15 cellular contexts compared by ENCODE assay signal in genomic region chr16:11683140-11683539, GRCh38. TPM values are rescaled to one million over a fixed set of nuclear protein-coding genes. Genes with fewer than 3 reads are reported as not detected.
DNase-seq lines count a peak whose midpoint lies in the region; ATAC-seq, FAIRE-seq and TF ChIP-seq lines count a peak whose summit lies in the region.
"Had no signal": no experiment of that assay in that cellular context is flagged by ENCODE, and none has a peak within 500 bp of the region (broad histone marks: within the 10 kb centered on the region; RNA-seq: fewer than 3 reads in every experiment).

No MANE protein-coding gene starts in this region.

- no peak overlapping the region for H3K18ac ChIP-seq in H1 (ENCODE audit: extremely low read depth, low read length)

- peak overlapping the region; percentile 57 for H3K4me2 ChIP-seq in OCI-LY1 (ENCODE audit: low read length)
- no peak overlapping the region for H3K4me2 ChIP-seq in H1 (ENCODE audit: insufficient read depth in 1 of 2, low read depth in 2 of 2, low read length in 2 of 2)

- H3K4me3 ChIP-seq in OCI-LY1 (ENCODE audit: low read depth, low read length, poor library complexity, severe bottlenecking), result peak overlapping the region; percentile 1
- no peak overlapping the region for H3K4me3 ChIP-seq in H1 (ENCODE audit: extremely low read depth in 1 of 4, insufficient read depth in 2 of 4, low read depth in 3 of 4, low read length in 4 of 4)
- no peak overlapping the region for H3K4me3 ChIP-seq in psoas muscle
- H3K4me3 ChIP-seq: SK-N-MC had no signal

- peaks cover 96% of the 10 kb centered on the region for H3K36me3 Mint-ChIP-seq in CD4-positive, alpha-beta T cell (ENCODE audit: low read depth)

- no peak for TF ChIP-seq CTCF in CD4-positive, alpha-beta T cell (IDR thresholded peaks at IDR 0.05)
- no peak for TF ChIP-seq CTCF in OCI-LY1 (IDR thresholded peaks at IDR 0.05; ENCODE audit: low read length)
- TF ChIP-seq CTCF in H1 (IDR thresholded peaks at IDR 0.05; ENCODE audit: control extremely low read depth in 1 of 3, insufficient read depth in 1 of 3, low read depth in 1 of 3, low read length in 3 of 3), result no peak
- TF ChIP-seq CTCF in psoas muscle (IDR thresholded peaks at IDR 0.05), result no peak

- peak overlapping the region; percentile 3 for H3K9ac ChIP-seq in OCI-LY1 (ENCODE audit: low read length)
- no peak overlapping the region for H3K9ac ChIP-seq in H1 (replicated peaks in 1 of 4; ENCODE audit: extremely low read depth in 1 of 4, low read depth in 3 of 4, low read length in 3 of 4)

- H3K9me3 ChIP-seq in CD4-positive, alpha-beta T cell (ENCODE audit: control insufficient read depth, low read length), result no peaks in the 10 kb centered on the region
- H3K9me3 ChIP-seq in OCI-LY1 (ENCODE audit: low read length) (no peaks in the 10 kb centered on the region), H1 (ENCODE audit: insufficient read depth in 2 of 2, low read depth in 1 of 2, low read length in 1 of 2) (no peaks in the 10 kb centered on the region), psoas muscle (no peaks in the 10 kb centered on the region)

- POLR2A ChIA-PET in CD4-positive, alpha-beta T cell (lab: Charles Lee), result interaction anchor here (0.6 to 0.7 kb wide), 2 partner anchors 18 to 110 kb away, joined by 3 read pairs; no protein-coding TSS in a partner anchor
- POLR2A ChIA-PET in H1 (lab: Charles Lee; ENCODE audit: partially characterized antibody), result interaction anchor here (0.6 to 2.6 kb wide), 4 partner anchors 10 to 68 kb away, joined by 3 to 6 read pairs (median 4); no protein-coding TSS in a partner anchor

- peaks cover 26% of the 10 kb centered on the region for H3F3A ChIP-seq in OCI-LY1 (ENCODE audit: insufficient read depth, low read length)

- ATAC-seq in CD4-positive, alpha-beta T cell (ENCODE audit: poor library complexity), result no peak
- ATAC-seq in psoas muscle, result no peak
- no peak for ATAC-seq in GM18517 (IDR thresholded peaks at IDR 0.05; ENCODE audit: unreplicated experiment)
- no peak for ATAC-seq in sciatic nerve
- ATAC-seq in HG03025 (IDR thresholded peaks at IDR 0.05; ENCODE audit: low FRiP score, unreplicated experiment), result no peak

- CTCF ChIA-PET in CD4-positive, alpha-beta T cell (lab: Charles Lee), result interaction anchor here (0.7 kb wide), 1 partner anchor 327 kb away, joined by 3 read pairs; no protein-coding TSS in a partner anchor
- CTCF ChIA-PET in H1 (lab: Charles Lee; ENCODE audit: partially characterized antibody), result interaction anchor here (0.6 to 0.8 kb wide), 3 partner anchors 14 to 116 kb away, joined by 3 read pairs; no protein-coding TSS in a partner anchor

- H3K79me2 ChIP-seq in OCI-LY1 (ENCODE audit: insufficient read depth, low read length), result no peaks in the 10 kb centered on the region
- H3K79me2 ChIP-seq in H1 (ENCODE audit: control insufficient read depth in 1 of 2, insufficient read depth in 2 of 2, low read length in 2 of 2), result no peaks in the 10 kb centered on the region

- H3K27ac Mint-ChIP-seq in CD4-positive, alpha-beta T cell, result peak overlapping the region; percentile 50

- TF ChIP-seq EP300 in H1 (IDR thresholded peaks at IDR 0.05; ENCODE audit: borderline replicate concordance in 1 of 2, low read depth in 2 of 2, low read length in 2 of 2), result no peak

- TF ChIP-seq POLR2A in H1 (IDR thresholded peaks at IDR 0.05; ENCODE audit: control extremely low read depth in 1 of 2, low read depth in 2 of 2, low read length in 2 of 2), result no peak

- no peaks in the 10 kb centered on the region for H3K27me3 Mint-ChIP-seq in CD4-positive, alpha-beta T cell

- no peak overlapping the region for H2AK5ac ChIP-seq in H1 (ENCODE audit: low read depth, low read length)

- peaks cover 58% of the 10 kb centered on the region for H3K4me1 Mint-ChIP-seq in CD4-positive, alpha-beta T cell (ENCODE audit: low read depth)

- H3K9me3 Mint-ChIP-seq in CD4-positive, alpha-beta T cell, result no peaks in the 10 kb centered on the region
- H3K9me3 Mint-ChIP-seq: H9 had no signal

- no peaks in the 10 kb centered on the region for H3K27me3 ChIP-seq in CD4-positive, alpha-beta T cell (ENCODE audit: control insufficient read depth, insufficient read depth, low read length)
- no peaks in the 10 kb centered on the region for H3K27me3 ChIP-seq in OCI-LY1 (ENCODE audit: insufficient read depth, low read length)
- H3K27me3 ChIP-seq in H1 (replicated peaks in 1 of 4; ENCODE audit: control insufficient read depth in 3 of 4, extremely low read depth in 1 of 4, insufficient read depth in 3 of 4, low read length in 3 of 4), result no peaks in the 10 kb centered on the region
- H3K27me3 ChIP-seq in psoas muscle (ENCODE audit: insufficient read depth in 3 of 3, low read length in 2 of 3), result no peaks in the 10 kb centered on the region

- no peaks in the 10 kb centered on the region for H4K20me1 ChIP-seq in OCI-LY1 (ENCODE audit: insufficient read depth, low read length)
- H4K20me1 ChIP-seq in H1 (replicated peaks in 1 of 2; ENCODE audit: control insufficient read depth in 1 of 2, insufficient read depth in 2 of 2, low read length in 2 of 2), result peaks cover 0 to 8% of the 10 kb centered on the region in 2 experiments

- 93% methylated on average over 11 of the region's 11 CpGs; no CpG with 5 or more reads in 1 of the 2 experiments for WGBS in H1 (ENCODE audit: extremely low coverage in 1 of 2, insufficient coverage in 1 of 2, insufficient read length in 1 of 2, insufficient replicate concordance in 2 of 2, low coverage in 1 of 2, low lambda C conversion rate in 2 of 2, missing lambda C conversion rate in 1 of 2), 2 experiments
- 55 to 61% (median 59%) methylated on average over 11 of the region's 11 CpGs for WGBS in psoas muscle, 3 donors

- no peak overlapping the region for H3K56ac ChIP-seq in H1 (replicated peaks; ENCODE audit: insufficient read length, low read depth, low read length)

- H2BK15ac ChIP-seq in H1 (ENCODE audit: low read length), result no peak overlapping the region

- peaks cover 7% of the 10 kb centered on the region for H3K79me1 ChIP-seq in H1 (ENCODE audit: low read depth, low read length)

- no peak overlapping the region for H3K4ac ChIP-seq in H1 (replicated peaks; ENCODE audit: insufficient read length, low read depth, low read length)

- no peak overlapping the region for H3K4me3 Mint-ChIP-seq in CD4-positive, alpha-beta T cell
- H3K4me3 Mint-ChIP-seq: H9 had no signal

- intact Hi-C loops in CD4-positive, alpha-beta T cell (cut with DNase I, micrococcal nuclease), result no loop called here
- intact Hi-C loops in psoas muscle (cut with DNase I) (no loop called here), sciatic nerve (cut with DNase I) (no loop called here)

- H2BK12ac ChIP-seq in H1 (ENCODE audit: low read depth, low read length), result no peak overlapping the region

- H3K23me2 ChIP-seq in H1 (ENCODE audit: low read depth, low read length), result no peaks in the 10 kb centered on the region

- peaks cover 66% of the 10 kb centered on the region for H3K36me3 ChIP-seq in OCI-LY1 (ENCODE audit: insufficient read depth, low read length)
- peaks cover 3 to 24% (median 9%) of the 10 kb centered on the region in 4 experiments; a peak in 5 of 8 replicates for H3K36me3 ChIP-seq in H1 (ENCODE audit: control insufficient read depth in 2 of 4, insufficient read depth in 4 of 4, low read length in 3 of 4)
- H3K36me3 ChIP-seq in psoas muscle (ENCODE audit: insufficient read depth in 1 of 2, low read depth in 1 of 2), result peaks cover 13 to 74% of the 10 kb centered on the region in 2 donors

- no peak overlapping the region for H2BK120ac ChIP-seq in H1 (replicated peaks; ENCODE audit: low read depth, low read length)

- TF ChIP-seq RAD21 in H1 (IDR thresholded peaks at IDR 0.05 in 1 of 2, conservative IDR thresholded peaks at IDR 0.05 in 1 of 2; ENCODE audit: low read depth in 2 of 2, low read length in 2 of 2), result no peak

- peaks cover 99% of the 10 kb centered on the region for H3K4me1 ChIP-seq in OCI-LY1 (ENCODE audit: insufficient read depth, low read length, severe bottlenecking)
- H3K4me1 ChIP-seq in H1 (replicated peaks in 1 of 4; ENCODE audit: control insufficient read depth in 3 of 4, insufficient read depth in 4 of 4, low read length in 3 of 4), result peaks cover 0 to 2% (median 0%) of the 10 kb centered on the region in 4 experiments; a peak in 1 of 7 replicates
- peaks cover 82% of the 10 kb centered on the region for H3K4me1 ChIP-seq in psoas muscle

- no peak overlapping the region for H4K91ac ChIP-seq in H1 (replicated peaks; ENCODE audit: insufficient read length, low read length)

- FAIRE-seq in H1 (lab: Jason Lieb, UNC), result no peak

- no peak overlapping the region for H2BK20ac ChIP-seq in H1 (ENCODE audit: low read length)

- no peaks in the 10 kb centered on the region for H3K9me2 ChIP-seq in OCI-LY1 (ENCODE audit: low read depth, low read length)

- DNase-seq in CD4-positive, alpha-beta T cell, result no peak
- DNase-seq in H1 (ENCODE audit: low read depth in 1 of 2, low spot score in 2 of 2) (no peak), psoas muscle (no peak), sciatic nerve (ENCODE audit: low spot score) (no peak)
- no peak for DNase-seq in stimulated activated CD4-positive, alpha-beta T cell treated with anti-CD3 and anti-CD28 coated beads, Interleukin-4, amount 100 ng/mL, for 24 hours
- DNase-seq: activated CD4-positive, alpha-beta T cell treated with anti-CD3 and anti-CD28 coated beads, Interleukin-2, amount 50 U/mL, for 1 hour; COR-L47; H9; NCI-H1105 treated with DMSO at 0.1 percent for 48 hours; NCI-H524 treated with DMSO at 0.1 percent for 48 hours; stimulated activated CD4-positive, alpha-beta T cell treated with anti-CD3 and anti-CD28 coated beads, Interleukin-4, amount 100 ng/mL, for 4 hours had no signal

- H2BK5ac ChIP-seq in H1 (ENCODE audit: low read depth, low read length), result no peak overlapping the region

- no peak overlapping the region for H2AFZ ChIP-seq in OCI-LY1 (ENCODE audit: low read length)
- H2AFZ ChIP-seq in H1 (ENCODE audit: low read length), result no peak overlapping the region

- H4K5ac ChIP-seq in H1 (ENCODE audit: insufficient read length, low read depth, low read length), result no peak overlapping the region

- no peak overlapping the region for H3K27ac ChIP-seq in CD4-positive, alpha-beta T cell (ENCODE audit: low read depth, low read length)
- H3K27ac ChIP-seq in OCI-LY1 (ENCODE audit: low read depth, low read length, poor library complexity, severe bottlenecking) (peak overlapping the region; percentile 96), H1 (ENCODE audit: low read depth, low read length) (no peak overlapping the region), psoas muscle (peak overlapping the region; percentile 91)
- H3K27ac ChIP-seq: SK-N-MC had no signal

- H3K23ac ChIP-seq in H1 (ENCODE audit: insufficient read length), result no peak overlapping the region

- no peak overlapping the region for H3K14ac ChIP-seq in H1 (ENCODE audit: insufficient read length)

- H4K8ac ChIP-seq in H1 (ENCODE audit: extremely low read depth, insufficient read depth, low read length), result peak overlapping the region; percentile 57; the same call in 1 of the 2 replicates

RNA-seq across cellular contexts. Expression of gene SNN, which starts 14.9 kb away (rescaled TPM):
- 10 to 100 TPM; 76.3 to 79.7 TPM for total RNA-seq in CD4-positive, alpha-beta T cell
- 60.6 and 66.9 TPM in 2 replicates for total RNA-seq in H1 (2021; fragmentation: NEBNext Ultra II Directional; extraction: Animal tissue kit (Norgen Biotek cat#: 25700))
- 37.4 and 53.4 TPM in 2 replicates for polyA plus RNA-seq in H1 (2011; rRNA removed)
- polyA plus RNA-seq in H1 (2011; cell fraction: cytosol; rRNA removed), result 52.8 TPM
- 43.9 TPM for polyA plus RNA-seq in H1 (2011; cell fraction: nucleus; rRNA removed)
- polyA plus RNA-seq in H1 (2012, experiment 1 of 2), result 51.0 to 60.1 TPM (median 55.9 TPM) in 4 replicates
- polyA plus RNA-seq in H1 (2012, experiment 2 of 2), result 48.7 TPM
- polyA plus RNA-seq in H1 (2013, experiment 1 of 2), result 34.2 TPM
- 39.2 TPM for polyA plus RNA-seq in H1 (2013, experiment 2 of 2)
- 33.4 and 34.6 TPM in 2 replicates for polyA minus RNA-seq in H1 (2011; rRNA and poly(A)+ RNA removed)
- polyA minus RNA-seq in H1 (2011; cell fraction: cytosol; rRNA and poly(A)+ RNA removed), result 23.3 TPM
- polyA minus RNA-seq in H1 (2011; cell fraction: nucleus; rRNA and poly(A)+ RNA removed), result 24.7 TPM
- total RNA-seq in psoas muscle, result 100 to 1,000 TPM in 2 of 4 donors, 10 to 100 TPM in 2; 30.3 to 113 (median 83.8) TPM
- 100 to 1,000 TPM in 2 of 3 donors, 10 to 100 TPM in 1; 56.9 to 152 (median 107) TPM for polyA plus RNA-seq in psoas muscle
- total RNA-seq in sciatic nerve, result 40.0 TPM

RNA-seq across cellular contexts. Expression of gene TXNDC11, which starts 59.5 kb away (rescaled TPM):
- total RNA-seq in CD4-positive, alpha-beta T cell, result 100 to 1,000 TPM; 111 to 112 TPM
- total RNA-seq in H1 (2021; fragmentation: NEBNext Ultra II Directional; extraction: Animal tissue kit (Norgen Biotek cat#: 25700)), result 12.6 and 13.8 TPM in 2 replicates
- polyA plus RNA-seq in H1 (2011; rRNA removed) (11.5 and 13.5 TPM in 2 replicates), psoas muscle (10 to 100 TPM; 38.8 to 49.1 (median 40.5) TPM)
- polyA plus RNA-seq in H1 (2011; cell fraction: cytosol; rRNA removed), result 13.4 TPM
- 11.1 TPM for polyA plus RNA-seq in H1 (2011; cell fraction: nucleus; rRNA removed)
- polyA plus RNA-seq in H1 (2012, experiment 1 of 2), result 7.2 to 9.7 TPM (median 8.2 TPM) in 4 replicates
- 4.9 TPM for polyA plus RNA-seq in H1 (2012, experiment 2 of 2)
- 14.2 TPM for polyA plus RNA-seq in H1 (2013, experiment 1 of 2)
- polyA plus RNA-seq in H1 (2013, experiment 2 of 2), result 16.1 TPM
- 11.1 and 11.2 TPM in 2 replicates for polyA minus RNA-seq in H1 (2011; rRNA and poly(A)+ RNA removed)
- polyA minus RNA-seq in H1 (2011; cell fraction: cytosol; rRNA and poly(A)+ RNA removed), result 7.6 TPM
- 6.5 TPM for polyA minus RNA-seq in H1 (2011; cell fraction: nucleus; rRNA and poly(A)+ RNA removed)
- total RNA-seq in psoas muscle (10 to 100 TPM; 21.3 to 37.2 (median 33.5) TPM), sciatic nerve (36.6 TPM)

Comparison
In these comparisons a context has a peak if more than half of its experiments do, and no peak if none do; other contexts are left out.
1. H3K27ac ChIP-seq: peak in OCI-LY1 (single experiment) and psoas muscle (single experiment); none in CD4-positive, alpha-beta T cell (single experiment) and H1 (single experiment).